ENCODE assay signal across 15 cellular contexts in the genomic region with DNA sequence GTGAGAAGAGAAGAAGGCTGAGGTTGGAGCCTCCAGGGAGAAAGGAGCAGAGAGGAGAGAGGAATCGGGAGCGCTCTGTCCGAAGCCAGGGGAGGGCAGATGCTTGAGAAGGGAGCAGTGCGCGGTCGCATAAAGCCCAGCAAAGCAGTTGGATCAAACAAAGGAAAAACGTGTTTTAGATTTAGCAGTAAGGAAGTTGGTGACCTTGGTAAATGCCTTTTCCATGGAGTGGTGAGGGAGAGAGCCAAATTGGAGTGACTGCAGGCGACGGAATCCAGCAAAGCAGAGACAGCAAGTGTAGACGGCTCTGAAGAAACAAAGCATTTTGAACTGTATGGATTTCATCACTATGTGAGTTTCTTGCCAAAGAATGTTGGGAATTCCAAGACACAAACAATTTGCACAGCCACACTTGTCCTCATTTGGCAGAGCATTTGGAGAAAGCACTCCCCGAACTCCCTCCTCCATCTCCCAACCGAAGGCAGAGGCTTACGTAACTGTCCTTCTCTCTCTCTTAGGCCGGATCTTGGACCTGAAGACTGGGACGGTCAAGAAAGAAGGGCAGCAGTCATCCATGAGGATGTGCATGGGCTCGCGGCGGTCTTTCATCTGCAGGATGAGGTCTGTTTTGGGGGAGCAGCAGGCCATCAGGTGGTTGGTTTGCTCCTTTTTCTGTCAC.
DNase-seq lines count a peak whose midpoint lies in the region; ATAC-seq, FAIRE-seq and TF ChIP-seq lines count a peak whose summit lies in the region.
"Had no signal": no experiment of that assay in that cellular context is flagged by ENCODE, and none has a peak within 500 bp of the region (broad histone marks: within the 10 kb centered on the region; RNA-seq: fewer than 3 reads in every experiment).

No MANE protein-coding gene starts in this region.

- no peak for FAIRE-seq in bronchial epithelial cell (lab: Jason Lieb, UNC)
- FAIRE-seq: GM12891 had no signal

- no peaks in the 10 kb centered on the region for H3K36me3 ChIP-seq in bronchial epithelial cell (ENCODE audit: control insufficient read depth, insufficient read depth, low read length)
- H3K36me3 ChIP-seq: neutrophil had no signal

- no peaks in the 10 kb centered on the region for H3K27me3 ChIP-seq in bronchial epithelial cell (ENCODE audit: control insufficient read depth, insufficient read depth, low read length)
- H3K27me3 ChIP-seq: body of pancreas, neutrophil, tibial nerve had no signal

- ATAC-seq in GM21367 (IDR thresholded peaks at IDR 0.05; ENCODE audit: unreplicated experiment) (no peak), GM18909 (IDR thresholded peaks at IDR 0.05; ENCODE audit: poor library complexity, unreplicated experiment) (no peak), HG02571 (IDR thresholded peaks at IDR 0.05; ENCODE audit: unreplicated experiment) (no peak)
- ATAC-seq: body of pancreas had no signal

- DNase-seq in A172 (ENCODE audit: low spot score) (peak; percentile 60), HCEC 1CT (peak; percentile 75), bronchial epithelial cell (ENCODE audit: low read depth) (peak; percentile 3), iris pigment epithelial cell (ENCODE audit: low read depth) (peak; percentile 89), NCI-H146 treated with DMSO at 0.1 percent for 48 hours (lab: John Stamatoyannopoulos, UW; ENCODE audit: unreplicated experiment) (no peak)
- DNase-seq: ACHN; activated CD4-positive, alpha-beta T cell treated with anti-CD3 and anti-CD28 coated beads, Interleukin-2, amount 10 ng/mL, durations not matched to agents 7 days and 5 days; NCI-H2081 treated with DMSO at 0.1 percent for 48 hours had no signal

- TF ChIP-seq CTCF in bronchial epithelial cell (IDR thresholded peaks at IDR 0.05; ENCODE audit: insufficient read depth, low read length, severe bottlenecking) = no peak

- no peak overlapping the region for H3K4me3 ChIP-seq in bronchial epithelial cell (ENCODE audit: low read depth, low read length)
- H3K4me3 ChIP-seq: body of pancreas, tibial nerve had no signal
